In the genomic region with DNA sequence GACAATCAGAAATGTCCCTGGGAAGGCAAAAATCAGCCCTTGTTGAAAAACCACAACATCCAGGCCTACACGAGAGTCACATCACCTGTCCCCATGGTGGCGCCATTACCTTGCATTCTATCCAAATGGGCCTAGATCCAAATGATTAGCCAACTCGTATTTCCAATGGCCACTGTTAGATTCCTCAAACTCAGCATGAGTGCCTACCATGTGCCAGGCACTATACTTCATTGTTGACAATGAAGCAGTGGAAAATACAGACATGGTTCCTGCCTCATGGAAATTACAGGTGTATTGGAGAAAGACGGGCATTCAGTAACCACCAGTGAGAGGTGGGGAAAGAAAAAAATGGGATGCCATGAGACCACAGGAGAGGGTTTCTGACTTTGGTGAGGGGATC, we compare ENCODE assay signal across 1 cellular context.
A peak's percentile ranks its signal among the peaks of the same experiment; 100 is the strongest.
TF ChIP-seq lines count a peak whose summit lies in the region.

No MANE protein-coding gene starts in this region.

TF ChIP-seq in K562, 482 proteins besides CTCF, POLR2A, EP300 and RAD21 (continued from another document and continues in another):
- TF ChIP-seq, protein P1, sequence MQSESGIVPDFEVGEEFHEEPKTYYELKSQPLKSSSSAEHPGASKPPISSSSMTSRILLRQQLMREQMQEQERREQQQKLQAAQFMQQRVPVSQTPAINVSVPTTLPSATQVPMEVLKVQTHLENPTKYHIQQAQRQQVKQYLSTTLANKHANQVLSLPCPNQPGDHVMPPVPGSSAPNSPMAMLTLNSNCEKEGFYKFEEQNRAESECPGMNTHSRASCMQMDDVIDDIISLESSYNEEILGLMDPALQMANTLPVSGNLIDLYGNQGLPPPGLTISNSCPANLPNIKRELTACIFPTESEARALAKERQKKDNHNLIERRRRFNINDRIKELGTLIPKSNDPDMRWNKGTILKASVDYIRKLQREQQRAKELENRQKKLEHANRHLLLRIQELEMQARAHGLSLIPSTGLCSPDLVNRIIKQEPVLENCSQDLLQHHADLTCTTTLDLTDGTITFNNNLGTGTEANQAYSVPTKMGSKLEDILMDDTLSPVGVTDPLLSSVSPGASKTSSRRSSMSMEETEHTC (IDR thresholded peaks at IDR 0.05), result no peak
- TF ChIP-seq, protein P2, sequence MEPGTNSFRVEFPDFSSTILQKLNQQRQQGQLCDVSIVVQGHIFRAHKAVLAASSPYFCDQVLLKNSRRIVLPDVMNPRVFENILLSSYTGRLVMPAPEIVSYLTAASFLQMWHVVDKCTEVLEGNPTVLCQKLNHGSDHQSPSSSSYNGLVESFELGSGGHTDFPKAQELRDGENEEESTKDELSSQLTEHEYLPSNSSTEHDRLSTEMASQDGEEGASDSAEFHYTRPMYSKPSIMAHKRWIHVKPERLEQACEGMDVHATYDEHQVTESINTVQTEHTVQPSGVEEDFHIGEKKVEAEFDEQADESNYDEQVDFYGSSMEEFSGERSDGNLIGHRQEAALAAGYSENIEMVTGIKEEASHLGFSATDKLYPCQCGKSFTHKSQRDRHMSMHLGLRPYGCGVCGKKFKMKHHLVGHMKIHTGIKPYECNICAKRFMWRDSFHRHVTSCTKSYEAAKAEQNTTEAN (CRISPR knock-in tag; IDR thresholded peaks at IDR 0.05), result no peak
- TF ChIP-seq CCAR2 (IDR thresholded peaks at IDR 0.05; ENCODE audit: low read depth, low read length), result no peak
- TF ChIP-seq, protein P3, sequence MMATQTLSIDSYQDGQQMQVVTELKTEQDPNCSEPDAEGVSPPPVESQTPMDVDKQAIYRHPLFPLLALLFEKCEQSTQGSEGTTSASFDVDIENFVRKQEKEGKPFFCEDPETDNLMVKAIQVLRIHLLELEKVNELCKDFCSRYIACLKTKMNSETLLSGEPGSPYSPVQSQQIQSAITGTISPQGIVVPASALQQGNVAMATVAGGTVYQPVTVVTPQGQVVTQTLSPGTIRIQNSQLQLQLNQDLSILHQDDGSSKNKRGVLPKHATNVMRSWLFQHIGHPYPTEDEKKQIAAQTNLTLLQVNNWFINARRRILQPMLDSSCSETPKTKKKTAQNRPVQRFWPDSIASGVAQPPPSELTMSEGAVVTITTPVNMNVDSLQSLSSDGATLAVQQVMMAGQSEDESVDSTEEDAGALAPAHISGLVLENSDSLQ (IDR thresholded peaks at IDR 0.05), result no peak
- TF ChIP-seq, protein P4, sequence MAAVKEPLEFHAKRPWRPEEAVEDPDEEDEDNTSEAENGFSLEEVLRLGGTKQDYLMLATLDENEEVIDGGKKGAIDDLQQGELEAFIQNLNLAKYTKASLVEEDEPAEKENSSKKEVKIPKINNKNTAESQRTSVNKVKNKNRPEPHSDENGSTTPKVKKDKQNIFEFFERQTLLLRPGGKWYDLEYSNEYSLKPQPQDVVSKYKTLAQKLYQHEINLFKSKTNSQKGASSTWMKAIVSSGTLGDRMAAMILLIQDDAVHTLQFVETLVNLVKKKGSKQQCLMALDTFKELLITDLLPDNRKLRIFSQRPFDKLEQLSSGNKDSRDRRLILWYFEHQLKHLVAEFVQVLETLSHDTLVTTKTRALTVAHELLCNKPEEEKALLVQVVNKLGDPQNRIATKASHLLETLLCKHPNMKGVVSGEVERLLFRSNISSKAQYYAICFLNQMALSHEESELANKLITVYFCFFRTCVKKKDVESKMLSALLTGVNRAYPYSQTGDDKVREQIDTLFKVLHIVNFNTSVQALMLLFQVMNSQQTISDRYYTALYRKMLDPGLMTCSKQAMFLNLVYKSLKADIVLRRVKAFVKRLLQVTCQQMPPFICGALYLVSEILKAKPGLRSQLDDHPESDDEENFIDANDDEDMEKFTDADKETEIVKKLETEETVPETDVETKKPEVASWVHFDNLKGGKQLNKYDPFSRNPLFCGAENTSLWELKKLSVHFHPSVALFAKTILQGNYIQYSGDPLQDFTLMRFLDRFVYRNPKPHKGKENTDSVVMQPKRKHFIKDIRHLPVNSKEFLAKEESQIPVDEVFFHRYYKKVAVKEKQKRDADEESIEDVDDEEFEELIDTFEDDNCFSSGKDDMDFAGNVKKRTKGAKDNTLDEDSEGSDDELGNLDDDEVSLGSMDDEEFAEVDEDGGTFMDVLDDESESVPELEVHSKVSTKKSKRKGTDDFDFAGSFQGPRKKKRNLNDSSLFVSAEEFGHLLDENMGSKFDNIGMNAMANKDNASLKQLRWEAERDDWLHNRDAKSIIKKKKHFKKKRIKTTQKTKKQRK (IDR thresholded peaks at IDR 0.05; ENCODE audit: borderline replicate concordance, low read depth, low read length), result no peak
- TF ChIP-seq POLR2AphosphoS5 (IDR thresholded peaks at IDR 0.05; ENCODE audit: control insufficient read depth, insufficient read depth, low read depth, low read length), result no peak
- TF ChIP-seq, protein P5, sequence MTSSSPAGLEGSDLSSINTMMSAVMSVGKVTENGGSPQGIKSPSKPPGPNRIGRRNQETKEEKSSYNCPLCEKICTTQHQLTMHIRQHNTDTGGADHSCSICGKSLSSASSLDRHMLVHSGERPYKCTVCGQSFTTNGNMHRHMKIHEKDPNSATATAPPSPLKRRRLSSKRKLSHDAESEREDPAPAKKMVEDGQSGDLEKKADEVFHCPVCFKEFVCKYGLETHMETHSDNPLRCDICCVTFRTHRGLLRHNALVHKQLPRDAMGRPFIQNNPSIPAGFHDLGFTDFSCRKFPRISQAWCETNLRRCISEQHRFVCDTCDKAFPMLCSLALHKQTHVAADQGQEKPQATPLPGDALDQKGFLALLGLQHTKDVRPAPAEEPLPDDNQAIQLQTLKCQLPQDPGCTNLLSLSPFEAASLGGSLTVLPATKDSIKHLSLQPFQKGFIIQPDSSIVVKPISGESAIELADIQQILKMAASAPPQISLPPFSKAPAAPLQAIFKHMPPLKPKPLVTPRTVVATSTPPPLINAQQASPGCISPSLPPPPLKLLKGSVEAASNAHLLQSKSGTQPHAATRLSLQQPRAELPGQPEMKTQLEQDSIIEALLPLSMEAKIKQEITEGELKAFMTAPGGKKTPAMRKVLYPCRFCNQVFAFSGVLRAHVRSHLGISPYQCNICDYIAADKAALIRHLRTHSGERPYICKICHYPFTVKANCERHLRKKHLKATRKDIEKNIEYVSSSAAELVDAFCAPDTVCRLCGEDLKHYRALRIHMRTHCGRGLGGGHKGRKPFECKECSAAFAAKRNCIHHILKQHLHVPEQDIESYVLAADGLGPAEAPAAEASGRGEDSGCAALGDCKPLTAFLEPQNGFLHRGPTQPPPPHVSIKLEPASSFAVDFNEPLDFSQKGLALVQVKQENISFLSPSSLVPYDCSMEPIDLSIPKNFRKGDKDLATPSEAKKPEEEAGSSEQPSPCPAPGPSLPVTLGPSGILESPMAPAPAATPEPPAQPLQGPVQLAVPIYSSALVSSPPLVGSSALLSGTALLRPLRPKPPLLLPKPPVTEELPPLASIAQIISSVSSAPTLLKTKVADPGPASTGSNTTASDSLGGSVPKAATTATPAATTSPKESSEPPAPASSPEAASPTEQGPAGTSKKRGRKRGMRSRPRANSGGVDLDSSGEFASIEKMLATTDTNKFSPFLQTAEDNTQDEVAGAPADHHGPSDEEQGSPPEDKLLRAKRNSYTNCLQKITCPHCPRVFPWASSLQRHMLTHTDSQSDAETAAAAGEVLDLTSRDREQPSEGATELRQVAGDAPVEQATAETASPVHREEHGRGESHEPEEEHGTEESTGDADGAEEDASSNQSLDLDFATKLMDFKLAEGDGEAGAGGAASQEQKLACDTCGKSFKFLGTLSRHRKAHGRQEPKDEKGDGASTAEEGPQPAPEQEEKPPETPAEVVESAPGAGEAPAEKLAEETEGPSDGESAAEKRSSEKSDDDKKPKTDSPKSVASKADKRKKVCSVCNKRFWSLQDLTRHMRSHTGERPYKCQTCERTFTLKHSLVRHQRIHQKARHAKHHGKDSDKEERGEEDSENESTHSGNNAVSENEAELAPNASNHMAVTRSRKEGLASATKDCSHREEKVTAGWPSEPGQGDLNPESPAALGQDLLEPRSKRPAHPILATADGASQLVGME (CRISPR knock-in tag; IDR thresholded peaks at IDR 0.05), result no peak
- no peak for TF ChIP-seq ILK (tag; IDR thresholded peaks at IDR 0.05; ENCODE audit: borderline replicate concordance, low read depth)
- no peak for TF ChIP-seq HNRNPL (IDR thresholded peaks at IDR 0.05; ENCODE audit: low read depth, low read length)
- no peak for TF ChIP-seq HMG20A (CRISPR knock-in tag; conservative IDR thresholded peaks at IDR 0.05)
- no peak for TF ChIP-seq FIP1L1 (IDR thresholded peaks at IDR 0.05; ENCODE audit: low read depth, low read length, poor library complexity, severe bottlenecking)
- TF ChIP-seq HDAC2 (IDR thresholded peaks at IDR 0.05), result no peak
- TF ChIP-seq ZFP30 (CRISPR knock-in tag; IDR thresholded peaks at IDR 0.05; ENCODE audit: borderline replicate concordance), result no peak
- no peak for TF ChIP-seq TBL1XR1 (IDR thresholded peaks at IDR 0.05; ENCODE audit: low read length in 2 of 2)
- TF ChIP-seq WHSC1 (IDR thresholded peaks at IDR 0.05; ENCODE audit: low read length), result no peak
- peak; percentile 65 for TF ChIP-seq CHD4 (IDR thresholded peaks at IDR 0.05; ENCODE audit: insufficient read depth, insufficient replicate concordance, low read depth, low read length, poor library complexity, severe bottlenecking)
- TF ChIP-seq ATF7 (IDR thresholded peaks at IDR 0.05), result no peak
- TF ChIP-seq MTF1 (CRISPR knock-in tag; IDR thresholded peaks at IDR 0.05; ENCODE audit: borderline replicate concordance), result no peak
- no peak for TF ChIP-seq GABPB2 (CRISPR knock-in tag; conservative IDR thresholded peaks at IDR 0.05)
- no peak for TF ChIP-seq ZBTB7A (IDR thresholded peaks at IDR 0.05; ENCODE audit: borderline replicate concordance, control insufficient read depth, low read depth, low read length)
- TF ChIP-seq ZNF436 (CRISPR knock-in tag; IDR thresholded peaks at IDR 0.05), result no peak
- peak; percentile 20; the same call in 1 of the 2 replicates for TF ChIP-seq MAFG (tag; conservative IDR thresholded peaks at IDR 0.05)
- no peak for TF ChIP-seq ZNF76 (CRISPR knock-in tag; IDR thresholded peaks at IDR 0.05; ENCODE audit: borderline replicate concordance)
- TF ChIP-seq ZNF184 (CRISPR knock-in tag; IDR thresholded peaks at IDR 0.05), result no peak
- TF ChIP-seq, protein P6, sequence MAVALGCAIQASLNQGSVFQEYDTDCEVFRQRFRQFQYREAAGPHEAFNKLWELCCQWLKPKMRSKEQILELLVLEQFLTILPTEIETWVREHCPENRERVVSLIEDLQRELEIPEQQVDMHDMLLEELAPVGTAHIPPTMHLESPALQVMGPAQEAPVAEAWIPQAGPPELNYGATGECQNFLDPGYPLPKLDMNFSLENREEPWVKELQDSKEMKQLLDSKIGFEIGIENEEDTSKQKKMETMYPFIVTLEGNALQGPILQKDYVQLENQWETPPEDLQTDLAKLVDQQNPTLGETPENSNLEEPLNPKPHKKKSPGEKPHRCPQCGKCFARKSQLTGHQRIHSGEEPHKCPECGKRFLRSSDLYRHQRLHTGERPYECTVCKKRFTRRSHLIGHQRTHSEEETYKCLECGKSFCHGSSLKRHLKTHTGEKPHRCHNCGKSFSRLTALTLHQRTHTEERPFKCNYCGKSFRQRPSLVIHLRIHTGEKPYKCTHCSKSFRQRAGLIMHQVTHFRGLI (CRISPR knock-in tag; IDR thresholded peaks at IDR 0.05), result no peak
- no peak for TF ChIP-seq CHD2 (IDR thresholded peaks at IDR 0.05; ENCODE audit: low read depth, low read length)
- no peak for TF ChIP-seq SNRNP70 (optimal IDR thresholded peaks at IDR 0.05; ENCODE audit: low read depth, low read length)
- no peak for TF ChIP-seq ZSCAN29 (IDR thresholded peaks at IDR 0.05)
- TF ChIP-seq, protein P7, sequence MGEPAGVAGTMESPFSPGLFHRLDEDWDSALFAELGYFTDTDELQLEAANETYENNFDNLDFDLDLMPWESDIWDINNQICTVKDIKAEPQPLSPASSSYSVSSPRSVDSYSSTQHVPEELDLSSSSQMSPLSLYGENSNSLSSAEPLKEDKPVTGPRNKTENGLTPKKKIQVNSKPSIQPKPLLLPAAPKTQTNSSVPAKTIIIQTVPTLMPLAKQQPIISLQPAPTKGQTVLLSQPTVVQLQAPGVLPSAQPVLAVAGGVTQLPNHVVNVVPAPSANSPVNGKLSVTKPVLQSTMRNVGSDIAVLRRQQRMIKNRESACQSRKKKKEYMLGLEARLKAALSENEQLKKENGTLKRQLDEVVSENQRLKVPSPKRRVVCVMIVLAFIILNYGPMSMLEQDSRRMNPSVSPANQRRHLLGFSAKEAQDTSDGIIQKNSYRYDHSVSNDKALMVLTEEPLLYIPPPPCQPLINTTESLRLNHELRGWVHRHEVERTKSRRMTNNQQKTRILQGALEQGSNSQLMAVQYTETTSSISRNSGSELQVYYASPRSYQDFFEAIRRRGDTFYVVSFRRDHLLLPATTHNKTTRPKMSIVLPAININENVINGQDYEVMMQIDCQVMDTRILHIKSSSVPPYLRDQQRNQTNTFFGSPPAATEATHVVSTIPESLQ (CRISPR knock-in tag; IDR thresholded peaks at IDR 0.05), result no peak
- TF ChIP-seq SREBF2 (CRISPR knock-in tag; IDR thresholded peaks at IDR 0.05), result no peak
- TF ChIP-seq KAT8 (IDR thresholded peaks at IDR 0.05; ENCODE audit: low read depth), result no peak
- TF ChIP-seq, protein P8, sequence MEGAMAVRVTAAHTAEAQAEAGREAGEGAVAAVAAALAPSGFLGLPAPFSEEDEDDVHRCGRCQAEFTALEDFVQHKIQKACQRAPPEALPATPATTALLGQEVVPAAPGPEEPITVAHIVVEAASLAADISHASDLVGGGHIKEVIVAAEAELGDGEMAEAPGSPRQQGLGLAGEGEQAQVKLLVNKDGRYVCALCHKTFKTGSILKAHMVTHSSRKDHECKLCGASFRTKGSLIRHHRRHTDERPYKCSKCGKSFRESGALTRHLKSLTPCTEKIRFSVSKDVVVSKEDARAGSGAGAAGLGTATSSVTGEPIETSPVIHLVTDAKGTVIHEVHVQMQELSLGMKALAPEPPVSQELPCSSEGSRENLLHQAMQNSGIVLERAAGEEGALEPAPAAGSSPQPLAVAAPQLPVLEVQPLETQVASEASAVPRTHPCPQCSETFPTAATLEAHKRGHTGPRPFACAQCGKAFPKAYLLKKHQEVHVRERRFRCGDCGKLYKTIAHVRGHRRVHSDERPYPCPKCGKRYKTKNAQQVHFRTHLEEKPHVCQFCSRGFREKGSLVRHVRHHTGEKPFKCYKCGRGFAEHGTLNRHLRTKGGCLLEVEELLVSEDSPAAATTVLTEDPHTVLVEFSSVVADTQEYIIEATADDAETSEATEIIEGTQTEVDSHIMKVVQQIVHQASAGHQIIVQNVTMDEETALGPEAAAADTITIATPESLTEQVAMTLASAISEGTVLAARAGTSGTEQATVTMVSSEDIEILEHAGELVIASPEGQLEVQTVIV (CRISPR knock-in tag; IDR thresholded peaks at IDR 0.05; ENCODE audit: borderline replicate concordance), result no peak
- no peak for TF ChIP-seq ZNF282 (CRISPR knock-in tag; IDR thresholded peaks at IDR 0.05)
- peak; percentile 28; the same call in 1 of the 2 replicates for TF ChIP-seq ZNF263 (CRISPR knock-in tag; IDR thresholded peaks at IDR 0.05; ENCODE audit: borderline replicate concordance)
- TF ChIP-seq SMARCE1 (IDR thresholded peaks at IDR 0.05), result no peak
- no peak for TF ChIP-seq NR2C1 (IDR thresholded peaks at IDR 0.05)
- TF ChIP-seq NR2C1 (tag; IDR thresholded peaks at IDR 0.05), result peak; percentile 35; the same call in 1 of the 2 replicates
- TF ChIP-seq PHF20 (IDR thresholded peaks at IDR 0.05; ENCODE audit: partially characterized antibody), result no peak
